Comparison of ENCODE assay signal across 22 cellular contexts in the genomic region with DNA sequence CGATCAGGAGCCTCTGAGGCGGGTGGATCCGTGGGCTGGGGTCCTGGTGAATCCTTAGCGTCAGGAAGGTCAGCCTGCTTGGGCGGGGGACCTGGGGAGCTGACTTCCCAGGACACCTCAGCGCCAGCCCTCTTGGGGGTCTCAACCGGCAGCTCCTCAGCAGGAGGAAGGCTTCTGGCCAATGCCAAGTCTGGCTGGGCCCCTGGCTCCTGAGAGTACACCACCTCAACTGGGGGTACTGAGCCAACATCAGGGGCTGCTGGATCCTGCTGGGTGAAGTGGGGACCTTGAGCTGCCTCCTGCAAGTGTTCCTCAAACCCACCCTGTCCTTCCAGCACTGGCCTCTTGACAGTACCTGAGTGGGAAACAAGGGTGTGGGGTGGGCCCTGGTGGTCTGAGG.
"Had no signal": no experiment of that assay in that cellular context is flagged by ENCODE, and none has a peak within 500 bp of the region (broad histone marks: within the 10 kb centered on the region; RNA-seq: fewer than 3 reads in every experiment).

No MANE protein-coding gene starts in this region.

- H3K9me3 ChIP-seq: breast epithelium, Peyer's patch had no signal

- H3K27me3 Mint-ChIP-seq: activated CD4-positive, alpha-beta memory T cell treated with anti-CD3 and anti-CD28 coated beads for 36 hours; activated CD4-positive, alpha-beta T cell treated with anti-CD3 and anti-CD28 coated beads, Interleukin-2, amount 10 ng/mL, durations not matched to agents 7 days and 5 days; activated naive CD4-positive, alpha-beta T cell treated with anti-CD3 and anti-CD28 coated beads, Interleukin-2, amount 50 U/mL, for 24 hours had no signal

- H3K27ac Mint-ChIP-seq: activated CD4-positive, alpha-beta memory T cell treated with anti-CD3 and anti-CD28 coated beads for 36 hours; activated CD4-positive, alpha-beta T cell treated with anti-CD3 and anti-CD28 coated beads, Interleukin-2, amount 10 ng/mL, durations not matched to agents 7 days and 5 days; activated T-helper 2 cell treated with anti-CD3 and anti-CD28 coated beads, Interferon-gamma antibody, Interleukin-2, Interleukin-4, amounts not matched to agents 10 μg/mL and 5 μg/mL and 100 μg/mL, durations not matched to agents 14 hours and 24 hours and 36 hours had no signal

- H3K36me3 Mint-ChIP-seq: activated naive CD4-positive, alpha-beta T cell treated with anti-CD3 and anti-CD28 coated beads, Interleukin-2, amount 50 U/mL, for 24 hours had no signal

- DNase-seq: activated CD4-positive, alpha-beta memory T cell treated with anti-CD3 and anti-CD28 coated beads for 36 hours; activated CD4-positive, alpha-beta T cell treated with anti-CD3 and anti-CD28 coated beads, Interleukin-2, amount 10 ng/mL, durations not matched to agents 7 days and 5 days; activated CD4-positive, CD25-positive, alpha-beta regulatory T cell; activated CD8-positive, alpha-beta memory T cell treated with anti-CD3 and anti-CD28 coated beads for 24 hours; activated gamma-delta T cell treated with Interleukin-2 at 50 U/mL for 16 hours; activated T-cell treated with anti-CD3 and anti-CD28 coated beads, Interleukin-2, amount 50 U/mL, for 48 hours; caudate nucleus; KG1; NCI-H1092 treated with DMSO at 0.1 percent for 48 hours; NCI-H1417 treated with DMSO at 0.1 percent for 48 hours; NCI-H1694; NCI-H2029; NCI-H345; NCI-H510A; NCI-H526 treated with DMSO at 0.1 percent for 48 hours; NK-92 treated with Interleukin-12 subunit alpha and Interleukin-12 subunit beta, amount 100 ng/mL, for 24 hours; SIG-M5; T-helper 2 cell had no signal

- H3K4me3 ChIP-seq: breast epithelium, Peyer's patch had no signal

- H3K9me3 Mint-ChIP-seq: activated CD4-positive, alpha-beta memory T cell treated with anti-CD3 and anti-CD28 coated beads for 36 hours; activated CD4-positive, alpha-beta T cell treated with anti-CD3 and anti-CD28 coated beads, Interleukin-2, amount 10 ng/mL, durations not matched to agents 7 days and 5 days; activated naive CD4-positive, alpha-beta T cell treated with anti-CD3 and anti-CD28 coated beads, Interleukin-2, amount 50 U/mL, for 24 hours; activated T-helper 2 cell treated with anti-CD3 and anti-CD28 coated beads, Interferon-gamma antibody, Interleukin-2, Interleukin-4, amounts not matched to agents 10 μg/mL and 5 μg/mL and 100 μg/mL, durations not matched to agents 14 hours and 24 hours and 36 hours had no signal

- H3K27me3 ChIP-seq: breast epithelium, Peyer's patch had no signal

- H3K4me3 Mint-ChIP-seq: activated CD4-positive, alpha-beta memory T cell treated with anti-CD3 and anti-CD28 coated beads for 36 hours; activated CD4-positive, alpha-beta T cell treated with anti-CD3 and anti-CD28 coated beads, Interleukin-2, amount 10 ng/mL, durations not matched to agents 7 days and 5 days; activated naive CD4-positive, alpha-beta T cell treated with anti-CD3 and anti-CD28 coated beads, Interleukin-2, amount 50 U/mL, for 24 hours had no signal

- H3K36me3 ChIP-seq: breast epithelium, Peyer's patch had no signal
